ENCODE assay signal across 8 cellular contexts in the genomic region with DNA sequence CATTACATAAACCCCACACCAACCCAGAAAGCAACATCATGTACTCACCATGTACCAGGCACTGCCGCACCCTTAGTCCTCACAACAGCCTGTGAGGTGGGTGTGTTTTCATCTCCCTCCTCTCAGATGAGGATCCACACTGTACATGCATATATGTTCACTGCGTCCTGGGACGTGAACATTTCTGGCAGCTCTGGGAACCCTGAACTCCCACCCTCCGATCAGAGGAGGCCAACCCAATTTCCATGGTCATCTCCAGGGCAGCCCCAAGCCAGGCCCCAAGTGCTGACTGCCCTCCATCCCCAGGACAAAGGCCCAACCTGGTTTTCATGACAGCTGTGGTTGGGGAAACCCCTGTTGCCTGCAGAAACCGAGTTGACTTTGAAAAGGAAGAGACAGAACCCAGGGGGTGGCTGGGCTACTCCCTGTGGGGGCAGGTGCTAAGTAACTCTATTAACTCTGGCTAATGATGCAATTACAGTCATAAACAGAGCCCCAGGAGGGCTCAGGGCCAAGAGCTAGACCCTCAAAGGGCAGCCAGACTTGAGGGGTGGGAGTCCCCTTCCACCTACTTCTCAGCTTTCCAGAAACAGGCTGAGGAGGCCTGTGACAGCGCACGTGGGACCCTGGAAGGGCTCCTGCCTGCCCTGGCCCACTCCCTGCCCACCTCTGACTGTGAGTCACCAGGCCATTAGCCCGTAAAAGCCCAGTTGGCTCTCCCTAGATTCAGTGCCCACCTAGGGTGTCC. TPM values are rescaled to one million over a fixed set of nuclear protein-coding genes. Genes with fewer than 3 reads are reported as not detected.
DNase-seq lines count a peak whose midpoint lies in the region; ATAC-seq lines count a peak whose summit lies in the region.

No MANE protein-coding gene starts in this region.

- in situ Hi-C loops in Caki2 (cut with HindIII; ENCODE audit: low pct_unique_long_range_greater_than_20kb, low sequenced_read_pairs) = no loop called here

- no peaks in the 10 kb centered on the region for H3K36me3 ChIP-seq in iPS-20b (ENCODE audit: insufficient read depth, low read depth, low read length)

- no peaks in the 10 kb centered on the region for H3K9me3 ChIP-seq in iPS-20b (ENCODE audit: insufficient read depth, low read depth, low read length)

- peaks cover 23% of the 10 kb centered on the region for H3K27me3 ChIP-seq in iPS-20b (ENCODE audit: insufficient read depth, low read length)

- DNase-seq in Caki2 (ENCODE audit: low read depth) (peak; percentile 35), NCI-H2081 treated with DMSO at 0.1 percent for 48 hours (lab: John Stamatoyannopoulos, UW) (peak; percentile 26), NCI-H1694 treated with DMSO at 0.1 percent for 48 hours (lab: John Stamatoyannopoulos, UW) (no peak)
- peak; percentile 45 for DNase-seq in activated effector memory CD4-positive, alpha-beta T cell treated with Interleukin-2 at 50 U/mL for 16 hours
- peak in 2 of 3 donors; percentile 31 to 39 for DNase-seq in stimulated activated CD4-positive, alpha-beta T cell treated with anti-CD3 and anti-CD28 coated beads, TNF-alpha, amount 100 ng/mL, for 1 hour (ENCODE audit: low read depth in 3 of 3, low spot score in 1 of 3)

- ATAC-seq in GM21576 (IDR thresholded peaks at IDR 0.05; ENCODE audit: unreplicated experiment) (peak; percentile 28), GM21360 (IDR thresholded peaks at IDR 0.05; ENCODE audit: unreplicated experiment) (no peak)

- no peak overlapping the region for H3K27ac ChIP-seq in iPS-20b (ENCODE audit: low read length)

- peak overlapping the region; percentile 14; the same call in 1 of the 2 replicates for H3K9ac ChIP-seq in iPS-20b (ENCODE audit: low read depth, low read length)

- peaks cover 27% of the 10 kb centered on the region for H3K4me1 ChIP-seq in iPS-20b (ENCODE audit: insufficient read depth, low read length)

- peak overlapping the region; percentile 72 for H3K4me3 ChIP-seq in iPS-20b (ENCODE audit: low read length)

RNA-seq across cellular contexts. Expression of a gene that starts 2.6 kb away (rescaled TPM):
- 6.0 and 13.1 TPM in 2 replicates for total RNA-seq in Caki2 (2014; rRNA removed; shearing (Covaris generic); ENCODE audit: low replicate concordance)

RNA-seq across cellular contexts. Expression of a gene that starts 14.4 kb away (rescaled TPM):
- 5.8 TPM in 1 of 2 replicates, not detected in the other for total RNA-seq in Caki2 (2014; rRNA removed; shearing (Covaris generic); ENCODE audit: low replicate concordance)

RNA-seq across cellular contexts. Expression of a gene that starts 46.9 kb away (rescaled TPM):
- total RNA-seq in Caki2 (2014; rRNA removed; shearing (Covaris generic); ENCODE audit: low replicate concordance) = 2.0 and 2.8 TPM in 2 replicates

RNA-seq across cellular contexts. Expression of a gene that starts 47.8 kb away (rescaled TPM):
- total RNA-seq in Caki2 (2014; rRNA removed; shearing (Covaris generic); ENCODE audit: low replicate concordance) = 0.20 TPM in 1 of 2 replicates, not detected in the other

RNA-seq across cellular contexts. Expression of a gene that starts 54.7 kb away (rescaled TPM):
- total RNA-seq in Caki2 (2014; rRNA removed; shearing (Covaris generic); ENCODE audit: low replicate concordance) = 264 and 306 TPM in 2 replicates
